ENCODE assay signal across 9 cellular contexts in the genomic region with DNA sequence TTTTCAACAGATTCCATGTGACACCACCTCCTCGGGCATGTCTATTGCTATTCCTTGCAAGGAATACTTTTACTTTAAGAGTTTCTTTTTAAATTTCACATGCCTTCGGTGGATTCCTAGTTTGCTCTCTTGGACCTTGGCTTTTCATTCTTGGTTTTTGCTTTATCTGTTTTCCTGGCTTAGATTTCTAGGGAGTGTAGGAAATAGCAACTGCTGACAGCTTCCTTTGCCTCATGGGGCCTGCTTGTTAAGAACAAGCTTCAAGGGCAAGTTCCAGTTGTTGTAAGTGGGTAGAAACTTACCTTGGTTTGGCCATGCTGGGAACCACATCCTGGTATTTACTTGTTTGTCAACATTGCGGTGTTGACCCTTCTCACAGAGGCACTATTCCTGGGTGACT.
"Had no signal": no experiment of that assay in that cellular context is flagged by ENCODE, and none has a peak within 500 bp of the region (broad histone marks: within the 10 kb centered on the region; RNA-seq: fewer than 3 reads in every experiment).

No MANE protein-coding gene starts in this region.

- H3K36me3 ChIP-seq: HAP-1 had no signal

- H3K9me3 ChIP-seq: HAP-1 had no signal

- H3K4me2 ChIP-seq: GM23338 had no signal

- H3K4me3 ChIP-seq: GM23248, GM23338, HAP-1 had no signal

- H3K27ac ChIP-seq: GM23248 had no signal

- H3K4me1 ChIP-seq: HAP-1 had no signal

- H2AFZ ChIP-seq: GM23248, GM23338 had no signal

- H3K9ac ChIP-seq: GM23248 had no signal

- ATAC-seq: GM23338, HCT116 had no signal

- DNase-seq: GM23248, GOT3, H7, H9, HCEC 1CT, HFFc6 had no signal
